ENCODE assay signal across 8 cellular contexts in genomic region chr6:41734666-41735426, GRCh38. TPM values are rescaled to one million over a fixed set of nuclear protein-coding genes. Genes with fewer than 3 reads are reported as not detected.
DNase-seq lines count a peak whose midpoint lies in the region; ATAC-seq and TF ChIP-seq lines count a peak whose summit lies in the region.

No MANE protein-coding gene starts in this region.

- no peak for TF ChIP-seq CTCF in NB4 (IDR thresholded peaks at IDR 0.05; ENCODE audit: low read depth, low read length)
- TF ChIP-seq CTCF in astrocyte of the spinal cord (IDR thresholded peaks at IDR 0.05; ENCODE audit: low read depth, low read length): no peak

- H3K4me3 ChIP-seq in NB4 (ENCODE audit: low read depth, low read length) (peak overlapping the region; percentile 37), astrocyte of the spinal cord (ENCODE audit: low read depth, low read length) (peak overlapping the region; percentile 67), aorta (ENCODE audit: low read length in 2 of 2) (peak overlapping the region; percentile 54 to 87)

- peak overlapping the region; percentile 46 to 87 for H3K27ac ChIP-seq in aorta (ENCODE audit: low read depth in 1 of 2, low read length in 2 of 2)

- peak; percentile 90 for ATAC-seq in aorta (ENCODE audit: low FRiP score)

- 1% methylated on average over 35 to 76 of the region's 76 CpGs for WGBS in aorta, 2 donors

- no peaks in the 10 kb centered on the region for H3K27me3 ChIP-seq in aorta (ENCODE audit: control insufficient read depth in 1 of 2, insufficient read depth in 2 of 2, low read length in 1 of 2)

- no peaks in the 10 kb centered on the region for H3K36me3 ChIP-seq in aorta (ENCODE audit: control insufficient read depth in 1 of 2, insufficient read depth in 2 of 2, low read length in 1 of 2)

- in situ Hi-C loops in astrocyte of the spinal cord (cut with HindIII; ENCODE audit: low sequenced_read_pairs): no loop called here

- H3K9me3 ChIP-seq in aorta (ENCODE audit: control insufficient read depth, low read length): no peaks in the 10 kb centered on the region

- no peak for TF ChIP-seq POLR2A in NB4 (IDR thresholded peaks at IDR 0.05; ENCODE audit: extremely low read depth, insufficient read length)

- no peaks in the 10 kb centered on the region for H3K4me1 ChIP-seq in aorta (ENCODE audit: control insufficient read depth in 1 of 2, insufficient read depth in 2 of 2, low read length in 2 of 2)

- peak; percentile 38 for DNase-seq in GM04504 (ENCODE audit: low read depth)
- DNase-seq in HCEC 1CT: peak; percentile 35
- peak; percentile 76 for DNase-seq in NB4 (ENCODE audit: low read depth)
- DNase-seq in T-helper 9 cell: peak; percentile 69
- peak; percentile 87 for DNase-seq in astrocyte of the spinal cord (ENCODE audit: low read depth, low spot score)
- DNase-seq in hippocampal formation (lab: John Stamatoyannopoulos, UW): peak; percentile 87 to 88
- peak; percentile 58 for DNase-seq in renal cortical epithelial cell (ENCODE audit: low read depth)
- peak; percentile 91 to 94 for DNase-seq in aorta

- intact Hi-C loops in aorta (cut with DNase I): loop anchor here in 1 of 2 donors (1.0 to 2.0 kb wide), 2 partner anchors 29 to 46 kb away; partner anchors contain the start of gene PRICKLE4

RNA-seq across cellular contexts. Expression of gene TFEB, which starts 0.6 kb away (rescaled TPM):
- total RNA-seq in renal cortical epithelial cell (5.2 and 14.7 TPM in 2 replicates), aorta (10 to 100 TPM; 22.2 to 32.1 TPM)
- 10 to 100 TPM in 1 of 2 donors, 1 to 10 TPM in 1; 7.3 to 20.9 TPM for polyA plus RNA-seq in aorta

RNA-seq across cellular contexts. Expression of gene PGC, which starts 12.4 kb away (rescaled TPM):
- total RNA-seq in renal cortical epithelial cell (not detected in 2 replicates), aorta (under 1 TPM; 0.33 to 0.65 TPM)
- 1 to 10 TPM; 1.1 to 2.5 TPM for polyA plus RNA-seq in aorta

RNA-seq across cellular contexts. Expression of gene FRS3, which starts 44.9 kb away (rescaled TPM):
- total RNA-seq in renal cortical epithelial cell (0.35 and 2.0 TPM in 2 replicates), aorta (1 to 10 TPM; 3.7 to 5.4 TPM)
- polyA plus RNA-seq in aorta: 10 to 100 TPM in 1 of 2 donors, 1 to 10 TPM in 1; 1.0 to 16.2 TPM

RNA-seq across cellular contexts. Expression of gene PRICKLE4, which starts 45.7 kb away (rescaled TPM):
- total RNA-seq in renal cortical epithelial cell: 0.52 and 1.7 TPM in 2 replicates
- 1 to 10 TPM; 3.5 to 8.8 TPM for total RNA-seq in aorta
- polyA plus RNA-seq in aorta: 1 to 10 TPM in 1 of 2 donors, under 1 TPM in 1; 0.61 to 1.5 TPM

RNA-seq across cellular contexts. Expression of gene TOMM6, which starts 52.6 kb away (rescaled TPM):
- 60.7 and 96.6 TPM in 2 replicates for total RNA-seq in renal cortical epithelial cell
- total RNA-seq in aorta: 10 to 100 TPM; 74.8 to 75.5 TPM
- polyA plus RNA-seq in aorta: 100 to 1,000 TPM; 213 to 236 TPM

Comparison
In these comparisons a context has a peak if more than half of its experiments do, and no peak if none do; other contexts are left out.
1. Peak in every context shown above with its lines: DNase-seq, ATAC-seq, H3K4me3 ChIP-seq and H3K27ac ChIP-seq.
2. DNase-seq: peak in every context shown above with its lines; median percentile 92 in aorta; 88 in hippocampal formation; 87 in astrocyte of the spinal cord; 76 in NB4; 69 in T-helper 9 cell; 58 in renal cortical epithelial cell; 38 in GM04504; 35 in HCEC 1CT.